Comparison of ENCODE assay signal across 21 cellular contexts in the genomic region with DNA sequence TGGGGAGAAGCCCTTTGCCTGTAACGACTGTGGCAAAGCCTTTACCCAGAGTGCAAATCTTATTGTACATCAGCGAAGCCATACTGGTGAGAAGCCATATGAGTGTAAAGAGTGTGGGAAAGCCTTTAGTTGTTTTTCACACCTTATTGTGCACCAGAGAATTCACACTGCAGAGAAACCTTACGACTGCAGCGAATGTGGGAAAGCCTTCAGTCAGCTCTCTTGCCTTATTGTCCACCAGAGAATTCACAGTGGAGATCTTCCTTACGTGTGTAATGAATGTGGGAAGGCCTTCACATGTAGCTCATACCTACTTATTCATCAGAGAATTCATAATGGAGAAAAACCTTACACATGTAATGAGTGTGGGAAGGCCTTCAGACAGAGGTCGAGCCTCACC. TPM values are rescaled to one million over a fixed set of nuclear protein-coding genes. Genes with fewer than 3 reads are reported as not detected.
A peak's percentile ranks its signal among the peaks of the same experiment; 100 is the strongest.
DNase-seq lines count a peak whose midpoint lies in the region; ATAC-seq, FAIRE-seq and TF ChIP-seq lines count a peak whose summit lies in the region.
"Had no signal": no experiment of that assay in that cellular context is flagged by ENCODE, and none has a peak within 500 bp of the region (broad histone marks: within the 10 kb centered on the region; RNA-seq: fewer than 3 reads in every experiment).

No MANE protein-coding gene starts in this region.

- RAD21 ChIA-PET in GM12878 (lab: Charles Lee; ENCODE audit: unreplicated experiment), result no interaction called here

- H3K4me2 ChIP-seq in GM12878 (ENCODE audit: control insufficient read depth, insufficient read depth), result no peak overlapping the region

- no peak overlapping the region for H3K27ac Mint-ChIP-seq in endothelial cell (ENCODE audit: unreplicated experiment)
- H3K27ac Mint-ChIP-seq: CD4-positive, alpha-beta memory T cell had no signal

- TF ChIP-seq CTCF in GM12878 (IDR thresholded peaks at IDR 0.05 in 2 of 3, conservative IDR thresholded peaks at IDR 0.05 in 1 of 3; ENCODE audit: control insufficient read depth in 2 of 3, extremely low read depth in 1 of 3, insufficient read depth in 1 of 3, low read depth in 3 of 3, low read length in 3 of 3) (no peak), endothelial cell (IDR thresholded peaks at IDR 0.05; ENCODE audit: unreplicated experiment) (no peak), prostate gland (IDR thresholded peaks at IDR 0.05) (no peak)

- H3K36me3 ChIP-seq in adipocyte (ENCODE audit: control insufficient read depth, insufficient read depth, low read length, severe bottlenecking) (peaks cover 72% of the 10 kb centered on the region), GM12878 (ENCODE audit: control insufficient read depth in 2 of 2, insufficient read depth in 2 of 2, low read length in 1 of 2) (peaks cover 13 to 31% of the 10 kb centered on the region in 2 experiments), subcutaneous abdominal adipose tissue (ENCODE audit: control insufficient read depth in 5 of 5, insufficient read depth in 5 of 5, low read length in 5 of 5) (peaks cover 35 to 55% (median 51%) of the 10 kb centered on the region in 5 donors), prostate gland (peaks cover 0 to 30% of the 10 kb centered on the region in 2 donors)

- in situ Hi-C loops in GM12878 (cut with MboI), result no loop called here
- in situ Hi-C loops in KBM-7 (cut with MboI; ENCODE audit: low pct_unique_long_range_greater_than_20kb, low sequenced_read_pairs), result no loop called here

- H3K27ac ChIP-seq in GM12878 (ENCODE audit: control insufficient read depth, insufficient read depth), result no peak overlapping the region
- H3K27ac ChIP-seq in subcutaneous abdominal adipose tissue (ENCODE audit: low read depth, low read length), result no peak overlapping the region
- no peak overlapping the region for H3K27ac ChIP-seq in prostate gland
- H3K27ac ChIP-seq: GM23248 had no signal

- no peak for FAIRE-seq in GM12878 (lab: Jason Lieb, UNC)
- FAIRE-seq: GM12892, GM19239, H1 had no signal

- no peak for TF ChIP-seq RAD21 in GM12878 (IDR thresholded peaks at IDR 0.05; ENCODE audit: insufficient read depth, low read depth, low read length)

- BruUV-seq in GM12878 (replicated peaks; lab: Mats Ljungman, UMichigan), result TSS peak; percentile 14

- no peaks in the 10 kb centered on the region for H4K20me1 ChIP-seq in GM12878 (ENCODE audit: control insufficient read depth, insufficient read depth)

- H3K4me3 Mint-ChIP-seq in endothelial cell (ENCODE audit: unreplicated experiment), result peak overlapping the region; percentile 62
- H3K4me3 Mint-ChIP-seq: CD4-positive, alpha-beta memory T cell had no signal

- 94% methylated on average over 6 of the region's 6 CpGs for WGBS in GM12878 (ENCODE audit: insufficient coverage, insufficient replicate concordance, low lambda C conversion rate, missing lambda C conversion rate)
- 96% methylated on average over 6 of the region's 6 CpGs for WGBS in prostate gland

- H3K4me3 ChIP-seq in adipocyte (ENCODE audit: low read length) (peak overlapping the region; percentile 46), GM12878 (no peak overlapping the region), subcutaneous abdominal adipose tissue (ENCODE audit: low read depth in 1 of 5, low read length in 5 of 5) (peak overlapping the region in 3 of 5 donors; percentile 3 to 48 (median 17)), prostate gland (no peak overlapping the region)
- H3K4me3 ChIP-seq: GM23248 had no signal

- H3K27me3 ChIP-seq in adipocyte (replicated peaks; ENCODE audit: control insufficient read depth, insufficient read depth, low read length) (no peaks in the 10 kb centered on the region), GM12878 (replicated peaks in 1 of 2; ENCODE audit: control insufficient read depth in 2 of 2, insufficient read depth in 2 of 2, low read length in 1 of 2) (no peaks in the 10 kb centered on the region), subcutaneous abdominal adipose tissue (ENCODE audit: control insufficient read depth in 5 of 5, insufficient read depth in 4 of 5, low read length in 5 of 5) (peaks cover 0 to 3% (median 0%) of the 10 kb centered on the region in 5 donors), prostate gland (replicated peaks; ENCODE audit: insufficient read depth) (no peaks in the 10 kb centered on the region)

- DNase-seq in adipocyte (ENCODE audit: low read depth), result no peak
- DNase-seq in GM12878 (ENCODE audit: low read depth, low spot score), result no peak
- no peak for DNase-seq in endothelial cell (ENCODE audit: low spot score)
- DNase-seq in NCI-H2029 (lab: John Stamatoyannopoulos, UW), result no peak
- DNase-seq in prostate gland (ENCODE audit: low spot score), result no peak
- no peak for DNase-seq in KBM-7
- DNase-seq: C1 segment of cervical spinal cord; Calu3; CD4-positive, alpha-beta memory T cell; COR-L47; DMS53; DMS79 treated with DMSO at 0.1 percent for 48 hours; GF-D8; GM23248; H7; HCEC 1CT had no signal

- no peak overlapping the region for H2AFZ ChIP-seq in GM12878 (ENCODE audit: control insufficient read depth, low read depth, low read length)
- H2AFZ ChIP-seq: GM23248 had no signal

- no peak for ATAC-seq in GM12878
- ATAC-seq in GM19035 (IDR thresholded peaks at IDR 0.05; ENCODE audit: unreplicated experiment), result no peak

- SMC1A ChIA-PET in GM12878 (lab: Charles Lee; ENCODE audit: uncharacterized antibody, unreplicated experiment), result no interaction called here

- H3K4me1 ChIP-seq in adipocyte (ENCODE audit: control insufficient read depth, insufficient read depth, low read length) (no peaks in the 10 kb centered on the region), GM12878 (ENCODE audit: control insufficient read depth, insufficient read depth, low read length) (no peaks in the 10 kb centered on the region), subcutaneous abdominal adipose tissue (ENCODE audit: control insufficient read depth in 5 of 5, insufficient read depth in 5 of 5, low read length in 5 of 5) (peaks cover 0 to 7% (median 0%) of the 10 kb centered on the region in 5 donors), prostate gland (replicated peaks) (no peaks in the 10 kb centered on the region)

- TF ChIP-seq POLR2A in GM12878 (IDR thresholded peaks at IDR 0.05; ENCODE audit: low read depth, low read length) (no peak), prostate gland (IDR thresholded peaks at IDR 0.05) (no peak)

- H3K9me3 ChIP-seq in adipocyte (ENCODE audit: control insufficient read depth, low read length) (peaks cover 39% of the 10 kb centered on the region), GM12878 (replicated peaks; ENCODE audit: control insufficient read depth, insufficient read depth, low read length) (peaks cover 36% of the 10 kb centered on the region), subcutaneous abdominal adipose tissue (ENCODE audit: control insufficient read depth in 5 of 5, low read length in 5 of 5) (peaks cover 14 to 29% (median 22%) of the 10 kb centered on the region in 5 donors), prostate gland (no peaks in the 10 kb centered on the region)

- peaks cover 2% of the 10 kb centered on the region for H3K27me3 Mint-ChIP-seq in endothelial cell (ENCODE audit: unreplicated experiment)

- no peaks in the 10 kb centered on the region for H3K9me3 Mint-ChIP-seq in endothelial cell (ENCODE audit: unreplicated experiment)

- intact Hi-C loops in GM12878 (cut with micrococcal nuclease; ENCODE audit: unreplicated experiment), result no loop called here
- intact Hi-C loops in prostate gland (cut with DNase I), result no loop called here

- H3K9ac ChIP-seq in adipocyte (ENCODE audit: low read length) (no peak overlapping the region), GM12878 (ENCODE audit: control insufficient read depth, insufficient read depth, low read length) (no peak overlapping the region), subcutaneous abdominal adipose tissue (ENCODE audit: low read length in 5 of 5) (peak overlapping the region in 1 of 5 donors; percentile 63)
- H3K9ac ChIP-seq: GM23248 had no signal

- no peaks in the 10 kb centered on the region for H3K4me1 Mint-ChIP-seq in endothelial cell (ENCODE audit: unreplicated experiment)
- H3K4me1 Mint-ChIP-seq: CD4-positive, alpha-beta memory T cell had no signal

- peaks cover 62% of the 10 kb centered on the region for H3K36me3 Mint-ChIP-seq in endothelial cell (ENCODE audit: low read depth, unreplicated experiment)

- no peaks in the 10 kb centered on the region for H3K79me2 ChIP-seq in GM12878 (ENCODE audit: control insufficient read depth, insufficient read depth, low read length)

- POLR2A ChIA-PET in GM12878 (lab: Charles Lee), result no interaction called here

- CTCF ChIA-PET in GM12878 (lab: Yijun Ruan, JAX), result interaction anchor here (1.1 kb wide), 1 partner anchor 229 kb away, joined by 3 read pairs; no protein-coding TSS in a partner anchor

- TF ChIP-seq EP300 in GM12878 (IDR thresholded peaks at IDR 0.05; ENCODE audit: borderline replicate concordance in 1 of 2, control insufficient read depth in 1 of 2, low read depth in 2 of 2, low read length in 2 of 2), result no peak

RNA-seq across cellular contexts. Expression of gene ZNF35, which starts 10.9 kb away (rescaled TPM):
- 25.7 and 33.9 TPM in 2 replicates for total RNA-seq in GM12878 (2013; cell fraction: nucleolus; rRNA removed)
- 12.4 and 14.3 TPM in 2 replicates for total RNA-seq in GM12878 (2014; rRNA removed)
- 21.1 and 21.2 TPM in 2 replicates for total RNA-seq in GM12878 (2014; rRNA removed; fragmentation: Illumina TruSeq; extraction: Trizol)
- total RNA-seq in GM12878 (2021), result 15.2 and 18.2 TPM in 2 replicates
- 6.0 TPM for polyA plus RNA-seq in GM12878 (2011; ENCODE audit: low read depth)
- 9.3 and 10.1 TPM in 2 replicates for polyA plus RNA-seq in GM12878 (2011; rRNA removed)
- polyA plus RNA-seq in GM12878 (2011; cell fraction: cytosol; rRNA removed), result 5.5 and 5.9 TPM in 2 replicates
- polyA plus RNA-seq in GM12878 (2011; cell fraction: nucleus; rRNA removed), result 5.7 and 5.9 TPM in 2 replicates
- 4.7 and 6.6 TPM in 2 replicates for polyA plus RNA-seq in GM12878 (2012)
- 16.9 and 17.4 TPM in 2 replicates for polyA plus RNA-seq in GM12878 (2014; fragmentation: Illumina TruSeq; extraction: Trizol)
- polyA plus RNA-seq in GM12878 (2014; fragmentation: Nextera tagmentation; extraction: Ambion mirVana), result 10 to 100 TPM; 14.3 to 14.7 TPM
- 7.0 and 10.0 TPM in 2 replicates for polyA plus RNA-seq in GM12878 (2014; rRNA removed)
- 10 to 100 TPM; 10.8 to 12.3 TPM for polyA plus RNA-seq in GM12878 (2016; fragmentation: Nextera tagmentation; extraction: Ambion mirVana)
- polyA minus RNA-seq in GM12878 (2011; rRNA and poly(A)+ RNA removed), result 10.2 and 13.8 TPM in 2 replicates
- polyA minus RNA-seq in GM12878 (2011; cell fraction: cytosol; rRNA and poly(A)+ RNA removed), result 4.8 and 8.3 TPM in 2 replicates
- polyA minus RNA-seq in GM12878 (2011; cell fraction: nucleus; rRNA and poly(A)+ RNA removed), result 6.9 and 11.7 TPM in 2 replicates
- 29.1 TPM for total RNA-seq in endothelial cell (ENCODE audit: unreplicated experiment)
- total RNA-seq in prostate gland, result 10 to 100 TPM in 1 of 2 donors, 1 to 10 TPM in 1; 7.1 to 14.9 TPM

RNA-seq across cellular contexts. Expression of gene ZNF197, which starts 34.6 kb away (rescaled TPM):
- 32.2 and 33.9 TPM in 2 replicates for total RNA-seq in GM12878 (2013; cell fraction: nucleolus; rRNA removed)
- total RNA-seq in GM12878 (2014; rRNA removed), result 10.1 and 12.4 TPM in 2 replicates
- total RNA-seq in GM12878 (2014; rRNA removed; fragmentation: Illumina TruSeq; extraction: Trizol), result 16.5 and 16.6 TPM in 2 replicates
- total RNA-seq in GM12878 (2021), result 10.0 and 10.2 TPM in 2 replicates
- polyA plus RNA-seq in GM12878 (2011; ENCODE audit: low read depth), result 5.2 TPM
- polyA plus RNA-seq in GM12878 (2011; rRNA removed), result 10.5 and 14.4 TPM in 2 replicates
- 6.6 and 7.6 TPM in 2 replicates for polyA plus RNA-seq in GM12878 (2011; cell fraction: cytosol; rRNA removed)
- 5.9 and 6.2 TPM in 2 replicates for polyA plus RNA-seq in GM12878 (2011; cell fraction: nucleus; rRNA removed)
- 8.7 and 9.2 TPM in 2 replicates for polyA plus RNA-seq in GM12878 (2012)
- polyA plus RNA-seq in GM12878 (2014; fragmentation: Illumina TruSeq; extraction: Trizol), result 14.5 and 15.3 TPM in 2 replicates
- polyA plus RNA-seq in GM12878 (2014; fragmentation: Nextera tagmentation; extraction: Ambion mirVana), result 1 to 10 TPM; 3.2 to 4.4 TPM
- polyA plus RNA-seq in GM12878 (2014; rRNA removed), result 6.7 and 9.4 TPM in 2 replicates
- polyA plus RNA-seq in GM12878 (2016; fragmentation: Nextera tagmentation; extraction: Ambion mirVana), result 1 to 10 TPM; 7.6 to 7.8 TPM
- 13.6 and 15.6 TPM in 2 replicates for polyA minus RNA-seq in GM12878 (2011; rRNA and poly(A)+ RNA removed)
- polyA minus RNA-seq in GM12878 (2011; cell fraction: cytosol; rRNA and poly(A)+ RNA removed), result 5.7 and 7.7 TPM in 2 replicates
- polyA minus RNA-seq in GM12878 (2011; cell fraction: nucleus; rRNA and poly(A)+ RNA removed), result 7.4 and 10.9 TPM in 2 replicates
- total RNA-seq in endothelial cell (ENCODE audit: unreplicated experiment), result 29.6 TPM
- total RNA-seq in prostate gland, result 10 to 100 TPM; 16.9 to 20.6 TPM

RNA-seq across cellular contexts. Expression of gene ZNF502, which starts 53.0 kb away (rescaled TPM):
- total RNA-seq in GM12878 (2013; cell fraction: nucleolus; rRNA removed), result 3.5 and 4.8 TPM in 2 replicates
- total RNA-seq in GM12878 (2014; rRNA removed) (0.96 and 1.5 TPM in 2 replicates), GM12878 (2014; rRNA removed; fragmentation: Illumina TruSeq; extraction: Trizol) (1.6 and 1.8 TPM in 2 replicates), GM12878 (2021) (1.2 and 1.4 TPM in 2 replicates), endothelial cell (ENCODE audit: unreplicated experiment) (2.6 TPM), prostate gland (1 to 10 TPM; 6.5 to 9.6 TPM)
- polyA plus RNA-seq in GM12878 (2011; ENCODE audit: low read depth), result 0.93 TPM
- polyA plus RNA-seq in GM12878 (2011; rRNA removed) (0.39 and 0.50 TPM in 2 replicates), GM12878 (2014; fragmentation: Illumina TruSeq; extraction: Trizol) (1.2 and 1.6 TPM in 2 replicates), GM12878 (2014; fragmentation: Nextera tagmentation; extraction: Ambion mirVana) (1 to 10 TPM in 1 of 2 experiments, under 1 TPM in 1; 0.84 to 1.0 TPM), GM12878 (2014; rRNA removed) (0.61 and 0.69 TPM in 2 replicates), GM12878 (2016; fragmentation: Nextera tagmentation; extraction: Ambion mirVana) (1 to 10 TPM; 1.3 to 1.7 TPM)
- polyA plus RNA-seq in GM12878 (2011; cell fraction: cytosol; rRNA removed), result 0.12 and 0.15 TPM in 2 replicates
- polyA plus RNA-seq in GM12878 (2011; cell fraction: nucleus; rRNA removed), result 0.26 and 0.43 TPM in 2 replicates
- polyA plus RNA-seq in GM12878 (2012), result 0.93 and 1.0 TPM in 2 replicates
- 0.37 and 0.41 TPM in 2 replicates for polyA minus RNA-seq in GM12878 (2011; rRNA and poly(A)+ RNA removed)
- not detected in 2 replicates for polyA minus RNA-seq in GM12878 (2011; cell fraction: cytosol; rRNA and poly(A)+ RNA removed)
- polyA minus RNA-seq in GM12878 (2011; cell fraction: nucleus; rRNA and poly(A)+ RNA removed), result 0.24 TPM in 1 of 2 replicates, not detected in the other

Comparison
In these comparisons a context has a peak if more than half of its experiments do, and no peak if none do; other contexts are left out.
1. H3K4me3 ChIP-seq: peak in adipocyte (single experiment) and subcutaneous abdominal adipose tissue (3 of 5); none in GM12878 (single experiment) and prostate gland (0 of 2).